1 cellular context compared by ENCODE assay signal in the genomic region with DNA sequence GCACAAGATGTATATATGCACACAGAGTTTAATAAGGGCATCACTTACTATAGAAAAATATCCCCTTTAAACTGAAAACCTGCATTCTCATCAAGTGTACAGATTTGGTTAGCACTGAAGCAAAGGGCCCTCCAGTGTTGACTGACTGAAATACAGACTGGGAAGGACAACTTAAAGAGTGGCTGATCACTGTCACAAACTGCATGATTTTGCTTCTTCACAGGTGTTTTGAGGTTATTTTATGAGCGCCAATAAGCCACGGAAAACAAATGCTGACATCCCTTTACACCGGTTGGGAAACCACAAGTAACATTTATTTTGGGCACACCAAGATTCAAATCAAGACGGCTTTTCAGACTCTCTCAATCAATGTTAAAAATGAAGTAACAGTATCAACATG.
TF ChIP-seq lines count a peak whose summit lies in the region.

No MANE protein-coding gene starts in this region.

TF ChIP-seq in GM12878, 131 proteins besides CTCF, POLR2A, EP300 and RAD21:
- TF ChIP-seq RUNX3 (IDR thresholded peaks at IDR 0.05; ENCODE audit: low read length) (peak; percentile 47; the same call in 1 of the 2 replicates), SMC3 (IDR thresholded peaks at IDR 0.05; ENCODE audit: borderline replicate concordance, low read length) (no peak)
- TF ChIP-seq, protein P1, sequence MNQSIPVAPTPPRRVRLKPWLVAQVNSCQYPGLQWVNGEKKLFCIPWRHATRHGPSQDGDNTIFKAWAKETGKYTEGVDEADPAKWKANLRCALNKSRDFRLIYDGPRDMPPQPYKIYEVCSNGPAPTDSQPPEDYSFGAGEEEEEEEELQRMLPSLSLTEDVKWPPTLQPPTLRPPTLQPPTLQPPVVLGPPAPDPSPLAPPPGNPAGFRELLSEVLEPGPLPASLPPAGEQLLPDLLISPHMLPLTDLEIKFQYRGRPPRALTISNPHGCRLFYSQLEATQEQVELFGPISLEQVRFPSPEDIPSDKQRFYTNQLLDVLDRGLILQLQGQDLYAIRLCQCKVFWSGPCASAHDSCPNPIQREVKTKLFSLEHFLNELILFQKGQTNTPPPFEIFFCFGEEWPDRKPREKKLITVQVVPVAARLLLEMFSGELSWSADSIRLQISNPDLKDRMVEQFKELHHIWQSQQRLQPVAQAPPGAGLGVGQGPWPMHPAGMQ (IDR thresholded peaks at IDR 0.05; ENCODE audit: borderline replicate concordance), result no peak
